8 cellular contexts compared by ENCODE assay signal in genomic region chr9:89319015-89319905, GRCh38. TPM values are rescaled to one million over a fixed set of nuclear protein-coding genes. Genes with fewer than 3 reads are reported as not detected.
A peak's percentile ranks its signal among the peaks of the same experiment; 100 is the strongest.
DNase-seq lines count a peak whose midpoint lies in the region; ATAC-seq, FAIRE-seq and TF ChIP-seq lines count a peak whose summit lies in the region.

No MANE protein-coding gene starts in this region.

- H2BK120ac ChIP-seq in H1 (replicated peaks; ENCODE audit: low read depth, low read length): no peak overlapping the region

- H2BK20ac ChIP-seq in H1 (ENCODE audit: low read length): 0 out of 2 replicates have a peak overlapping the region, but pooled peaks have one; percentile 6

- H3K27ac ChIP-seq in OCI-LY7 (ENCODE audit: low read depth, low read length, poor library complexity, severe bottlenecking): peak overlapping the region; percentile 88
- H3K27ac ChIP-seq in H1 (ENCODE audit: low read depth, low read length): peak overlapping the region; percentile 99
- H3K27ac ChIP-seq in neural progenitor cell: peak overlapping the region; percentile 99

- CTCF ChIA-PET in OCI-LY7 (lab: Charles Lee; ENCODE audit: unreplicated experiment): interaction anchor here (0.6 kb wide), 1 partner anchor 61 kb away, joined by 8 read pairs; no protein-coding TSS in a partner anchor
- CTCF ChIA-PET in H1 (lab: Charles Lee; ENCODE audit: partially characterized antibody): no interaction called here

- no peak overlapping the region for H3K23ac ChIP-seq in H1 (ENCODE audit: insufficient read length)

- TF ChIP-seq EP300 in H1 (IDR thresholded peaks at IDR 0.05; ENCODE audit: borderline replicate concordance in 1 of 2, low read depth in 2 of 2, low read length in 2 of 2): no peak

- H2BK5ac ChIP-seq in H1 (ENCODE audit: low read depth, low read length): no peak overlapping the region; the same call in 1 of the 2 replicates

- peaks cover 56% of the 10 kb centered on the region for H3F3A ChIP-seq in neural progenitor cell (ENCODE audit: low read depth)

- H3K79me1 ChIP-seq in H1 (ENCODE audit: low read depth, low read length): no peaks in the 10 kb centered on the region; the same call in 1 of the 2 replicates

- no peak for TF ChIP-seq POLR2A in H1 (IDR thresholded peaks at IDR 0.05; ENCODE audit: control extremely low read depth in 1 of 2, low read depth in 2 of 2, low read length in 2 of 2)

- DNase-seq in GM06990 (ENCODE audit: extremely low read depth, insufficient read length) (no peak), OCI-LY7 (ENCODE audit: low spot score) (peak; percentile 30), H1 (ENCODE audit: low read depth in 1 of 2, low spot score in 2 of 2) (no peak), neural progenitor cell (ENCODE audit: low spot score) (no peak), HuH-7.5 (ENCODE audit: low spot score) (no peak), NOMO-1 (lab: John Stamatoyannopoulos, UW; ENCODE audit: unreplicated experiment in 2 of 2) (no peak), NK-92 (lab: John Stamatoyannopoulos, UW; ENCODE audit: unreplicated experiment) (no peak)

- peak overlapping the region; percentile 81 for H3K4me3 ChIP-seq in GM06990 (replicated peaks; ENCODE audit: low read depth, low read length)
- H3K4me3 ChIP-seq in OCI-LY7 (ENCODE audit: low read depth, low read length, poor library complexity, severe bottlenecking): peak overlapping the region; percentile 77
- H3K4me3 ChIP-seq in H1 (ENCODE audit: extremely low read depth in 1 of 4, insufficient read depth in 2 of 4, low read depth in 3 of 4, low read length in 4 of 4): peak overlapping the region; percentile 69 to 84 (median 76)
- H3K4me3 ChIP-seq in neural progenitor cell: peak overlapping the region; percentile 57

- H3K9ac ChIP-seq in H1 (replicated peaks in 1 of 4; ENCODE audit: extremely low read depth in 1 of 4, low read depth in 3 of 4, low read length in 3 of 4) (peak overlapping the region; percentile 92 to 99 (median 96)), neural progenitor cell (peak overlapping the region; percentile 96)

- no peak overlapping the region for H4K91ac ChIP-seq in H1 (replicated peaks; ENCODE audit: insufficient read length, low read length)

- TF ChIP-seq CTCF in GM06990 (IDR thresholded peaks at IDR 0.05; ENCODE audit: insufficient read depth, low read length, poor library complexity, severe bottlenecking) (no peak), OCI-LY7 (conservative IDR thresholded peaks at IDR 0.05; ENCODE audit: low read length) (peak; percentile 92), H1 (IDR thresholded peaks at IDR 0.05; ENCODE audit: control extremely low read depth in 1 of 3, insufficient read depth in 1 of 3, low read depth in 1 of 3, low read length in 3 of 3) (no peak), neural progenitor cell (IDR thresholded peaks at IDR 0.05) (no peak)

- no peak overlapping the region for H2BK12ac ChIP-seq in H1 (ENCODE audit: low read depth, low read length)

- H3K4me1 ChIP-seq in OCI-LY7 (ENCODE audit: insufficient read depth, low read length, poor library complexity, severe bottlenecking) (peaks cover 55% of the 10 kb centered on the region), H1 (replicated peaks in 1 of 4; ENCODE audit: control insufficient read depth in 3 of 4, insufficient read depth in 4 of 4, low read length in 3 of 4) (peaks cover 0 to 8% (median 1%) of the 10 kb centered on the region in 4 experiments; a peak in 3 of 7 replicates), neural progenitor cell (peaks cover 33% of the 10 kb centered on the region)

- H2AK5ac ChIP-seq in H1 (ENCODE audit: low read depth, low read length): no peak overlapping the region

- H3K18ac ChIP-seq in H1 (ENCODE audit: extremely low read depth, low read length): no peak overlapping the region

- no peak overlapping the region for H4K8ac ChIP-seq in H1 (ENCODE audit: extremely low read depth, insufficient read depth, low read length)

- no peaks in the 10 kb centered on the region; the same call in 1 of the 2 replicates for H3K23me2 ChIP-seq in H1 (ENCODE audit: low read depth, low read length)

- no peak for ATAC-seq in HG03520 (IDR thresholded peaks at IDR 0.05; ENCODE audit: unreplicated experiment)

- POLR2A ChIA-PET in OCI-LY7 (lab: Charles Lee) (interaction anchor here (0.6 to 1.9 kb wide), 4 partner anchors 12 to 821 kb away, joined by 3 to 6 read pairs (median 4); no protein-coding TSS in a partner anchor), H1 (lab: Charles Lee; ENCODE audit: partially characterized antibody) (interaction anchor here (0.7 to 3.3 kb wide), 11 partner anchors 8 to 286 kb away, joined by 3 to 33 read pairs (median 3); partner anchors contain the start of genes CKS2 and GADD45G)

- no peak overlapping the region for H3K14ac ChIP-seq in H1 (ENCODE audit: insufficient read length)

- peak overlapping the region; percentile 87 for H3K4me3 Mint-ChIP-seq in neural progenitor cell

- peak overlapping the region; percentile 93 for H4K5ac ChIP-seq in H1 (ENCODE audit: insufficient read length, low read depth, low read length)

- peaks cover 3% of the 10 kb centered on the region for H3K27me3 Mint-ChIP-seq in neural progenitor cell (ENCODE audit: insufficient read depth, low read depth)

- TF ChIP-seq RAD21 in H1 (IDR thresholded peaks at IDR 0.05 in 1 of 2, conservative IDR thresholded peaks at IDR 0.05 in 1 of 2; ENCODE audit: low read depth in 2 of 2, low read length in 2 of 2): no peak

- peak overlapping the region; percentile 18; the same call in 1 of the 2 replicates for H2AFZ ChIP-seq in OCI-LY7 (ENCODE audit: low read length)
- no peak overlapping the region for H2AFZ ChIP-seq in H1 (ENCODE audit: low read length)
- H2AFZ ChIP-seq in neural progenitor cell (replicated peaks): peak overlapping the region; percentile 4

- H3K4me2 ChIP-seq in OCI-LY7 (ENCODE audit: low read length): peak overlapping the region; percentile 81
- H3K4me2 ChIP-seq in H1 (ENCODE audit: insufficient read depth in 1 of 2, low read depth in 2 of 2, low read length in 2 of 2): peak overlapping the region; percentile 64 to 74
- H3K4me2 ChIP-seq in neural progenitor cell: peak overlapping the region; percentile 79

- no peak overlapping the region for H3K4ac ChIP-seq in H1 (replicated peaks; ENCODE audit: insufficient read length, low read depth, low read length)

- WGBS in H1 (ENCODE audit: extremely low coverage in 1 of 2, insufficient coverage in 1 of 2, insufficient read length in 1 of 2, insufficient replicate concordance in 2 of 2, low coverage in 1 of 2, low lambda C conversion rate in 2 of 2, missing lambda C conversion rate in 1 of 2), 2 experiments: 24% methylated on average over 13 of the region's 13 CpGs; no CpG with 5 or more reads in 1 of the 2 experiments

- BruUV-seq in OCI-LY7 (replicated peaks; lab: Mats Ljungman, UMichigan): no TSS peak

- H3K9me2 ChIP-seq in OCI-LY7 (ENCODE audit: insufficient read depth, low read length): no peaks in the 10 kb centered on the region

- H3K27me3 ChIP-seq in GM06990 (replicated peaks; ENCODE audit: control insufficient read depth, insufficient read depth, low read length) (no peaks in the 10 kb centered on the region), H1 (replicated peaks in 1 of 4; ENCODE audit: control insufficient read depth in 3 of 4, extremely low read depth in 1 of 4, insufficient read depth in 3 of 4, low read length in 3 of 4) (no peaks in the 10 kb centered on the region), neural progenitor cell (no peaks in the 10 kb centered on the region)

- intact Hi-C loops in OCI-LY7 (cut with micrococcal nuclease; ENCODE audit: unreplicated experiment): loop anchor here (2.0 to 10.0 kb wide), 3 partner anchors 110 to 1486 kb away; partner anchors contain the start of genes SEMA4D and SYK

- H3K36me3 Mint-ChIP-seq in neural progenitor cell: peaks cover 12% of the 10 kb centered on the region

- no peak overlapping the region for H3K56ac ChIP-seq in H1 (replicated peaks; ENCODE audit: insufficient read length, low read depth, low read length)

- H3K27ac Mint-ChIP-seq in neural progenitor cell: peak overlapping the region; percentile 86

- H3K79me2 ChIP-seq in OCI-LY7 (ENCODE audit: insufficient read depth, low read depth, low read length) (peaks cover 77% of the 10 kb centered on the region), H1 (ENCODE audit: control insufficient read depth in 1 of 2, insufficient read depth in 2 of 2, low read length in 2 of 2) (peaks cover 21 to 85% of the 10 kb centered on the region in 2 experiments), neural progenitor cell (ENCODE audit: low read depth) (peaks cover 90% of the 10 kb centered on the region)

- H3K36me3 ChIP-seq in GM06990 (ENCODE audit: control insufficient read depth, insufficient read depth, low read length): no peaks in the 10 kb centered on the region; the same call in 1 of the 2 replicates
- H3K36me3 ChIP-seq in OCI-LY7 (ENCODE audit: insufficient read depth, low read length): peaks cover 82% of the 10 kb centered on the region
- H3K36me3 ChIP-seq in H1 (ENCODE audit: control insufficient read depth in 2 of 4, insufficient read depth in 4 of 4, low read length in 3 of 4): peaks cover 6 to 54% (median 25%) of the 10 kb centered on the region in 4 experiments
- peaks cover 33% of the 10 kb centered on the region for H3K36me3 ChIP-seq in neural progenitor cell

- H2BK15ac ChIP-seq in H1 (ENCODE audit: low read length): no peak overlapping the region

- H3K9me3 Mint-ChIP-seq in neural progenitor cell: no peaks in the 10 kb centered on the region

- H4K20me1 ChIP-seq in OCI-LY7 (ENCODE audit: insufficient read depth, low read length): peaks cover 19% of the 10 kb centered on the region; the same call in 1 of the 2 replicates
- H4K20me1 ChIP-seq in H1 (replicated peaks in 1 of 2; ENCODE audit: control insufficient read depth in 1 of 2, insufficient read depth in 2 of 2, low read length in 2 of 2): peaks cover 3 to 8% of the 10 kb centered on the region in 2 experiments
- H4K20me1 ChIP-seq in neural progenitor cell (ENCODE audit: low read depth): peaks cover 43% of the 10 kb centered on the region

- FAIRE-seq in H1 (lab: Jason Lieb, UNC): no peak

- H3K9me3 ChIP-seq in OCI-LY7 (ENCODE audit: low read length): no peaks in the 10 kb centered on the region
- H3K9me3 ChIP-seq in H1 (ENCODE audit: insufficient read depth in 2 of 2, low read depth in 1 of 2, low read length in 1 of 2): no peaks in the 10 kb centered on the region
- H3K9me3 ChIP-seq in neural progenitor cell (ENCODE audit: low read depth): no peaks in the 10 kb centered on the region

- H3K4me1 Mint-ChIP-seq in neural progenitor cell: peaks cover 38% of the 10 kb centered on the region

RNA-seq across cellular contexts. Expression of gene SECISBP2, which starts 1.0 kb away (rescaled TPM):
- 76.1 and 77.6 TPM in 2 replicates for total RNA-seq in OCI-LY7 (2014; rRNA removed; shearing (Covaris generic))
- total RNA-seq in OCI-LY7 (2022): 85.5 and 108 TPM in 2 replicates
- total RNA-seq in H1 (2021; fragmentation: NEBNext Ultra II Directional; extraction: Animal tissue kit (Norgen Biotek cat#: 25700)): 58.4 and 61.7 TPM in 2 replicates
- 36.4 and 39.0 TPM in 2 replicates for polyA plus RNA-seq in H1 (2011; rRNA removed)
- 58.9 TPM for polyA plus RNA-seq in H1 (2011; cell fraction: cytosol; rRNA removed)
- polyA plus RNA-seq in H1 (2011; cell fraction: nucleus; rRNA removed): 117 TPM
- 44.2 to 55.7 TPM (median 51.3 TPM) in 4 replicates for polyA plus RNA-seq in H1 (2012, experiment 1 of 2)
- polyA plus RNA-seq in H1 (2012, experiment 2 of 2): 4.2 TPM
- polyA plus RNA-seq in H1 (2013, experiment 1 of 2): 75.9 TPM
- 69.4 TPM for polyA plus RNA-seq in H1 (2013, experiment 2 of 2)
- polyA minus RNA-seq in H1 (2011; rRNA and poly(A)+ RNA removed): 55.7 and 61.5 TPM in 2 replicates
- 26.3 TPM for polyA minus RNA-seq in H1 (2011; cell fraction: cytosol; rRNA and poly(A)+ RNA removed)
- polyA minus RNA-seq in H1 (2011; cell fraction: nucleus; rRNA and poly(A)+ RNA removed): 111 TPM
- 90.0 and 118 TPM in 2 replicates for total RNA-seq in neural progenitor cell (ENCODE audit: low replicate concordance)

RNA-seq across cellular contexts. Expression of gene CKS2, which starts 8.3 kb away (rescaled TPM):
- total RNA-seq in OCI-LY7 (2014; rRNA removed; shearing (Covaris generic)): 229 and 299 TPM in 2 replicates
- 285 and 305 TPM in 2 replicates for total RNA-seq in OCI-LY7 (2022)
- total RNA-seq in H1 (2021; fragmentation: NEBNext Ultra II Directional; extraction: Animal tissue kit (Norgen Biotek cat#: 25700)): 320 and 337 TPM in 2 replicates
- polyA plus RNA-seq in H1 (2011; rRNA removed): 595 and 689 TPM in 2 replicates
- polyA plus RNA-seq in H1 (2011; cell fraction: cytosol; rRNA removed): 655 TPM
- polyA plus RNA-seq in H1 (2011; cell fraction: nucleus; rRNA removed): 203 TPM
- polyA plus RNA-seq in H1 (2012, experiment 1 of 2): 286 to 484 TPM (median 379 TPM) in 4 replicates
- 874 TPM for polyA plus RNA-seq in H1 (2012, experiment 2 of 2)
- 200 TPM for polyA plus RNA-seq in H1 (2013, experiment 1 of 2)
- polyA plus RNA-seq in H1 (2013, experiment 2 of 2): 204 TPM
- polyA minus RNA-seq in H1 (2011; rRNA and poly(A)+ RNA removed): 251 and 296 TPM in 2 replicates
- 162 TPM for polyA minus RNA-seq in H1 (2011; cell fraction: cytosol; rRNA and poly(A)+ RNA removed)
- 82.4 TPM for polyA minus RNA-seq in H1 (2011; cell fraction: nucleus; rRNA and poly(A)+ RNA removed)
- total RNA-seq in neural progenitor cell (ENCODE audit: low replicate concordance): 693 and 741 TPM in 2 replicates
